Comparison of ENCODE assay signal across 9 cellular contexts in genomic region chr19:11377237-11377636, GRCh38. TPM values are rescaled to one million over a fixed set of nuclear protein-coding genes. Genes with fewer than 3 reads are reported as not detected.
DNase-seq lines count a peak whose midpoint lies in the region; ATAC-seq, FAIRE-seq and TF ChIP-seq lines count a peak whose summit lies in the region.
"Had no signal": no experiment of that assay in that cellular context is flagged by ENCODE, and none has a peak within 500 bp of the region (broad histone marks: within the 10 kb centered on the region; RNA-seq: fewer than 3 reads in every experiment).

No MANE protein-coding gene starts in this region.

- no peak for ATAC-seq in HG02973 (IDR thresholded peaks at IDR 0.05; ENCODE audit: unreplicated experiment)
- no peak for ATAC-seq in HG02938 (IDR thresholded peaks at IDR 0.05; ENCODE audit: unreplicated experiment)
- ATAC-seq: body of pancreas had no signal

- no peak overlapping the region for H3K4me2 ChIP-seq in endothelial cell of umbilical vein (ENCODE audit: insufficient read depth, low read length)
- H3K4me2 ChIP-seq in skeletal muscle satellite cell (ENCODE audit: low read length) = peak overlapping the region; percentile 30

- CTCF ChIA-PET in endothelial cell of umbilical vein (lab: Charles Lee) = interaction anchor here (0.7 to 2.4 kb wide), 12 partner anchors 9 to 105 kb away, joined by 3 to 22 read pairs (median 4); partner anchors contain the start of genes CCDC159, ODAD3, PRKCSH and TMEM205

- peak overlapping the region; percentile 88 for H3K27ac Mint-ChIP-seq in activated T-cell treated with anti-CD3 and anti-CD28 coated beads, Interleukin-2, amount 50 U/mL, for 24 hours

- H2AFZ ChIP-seq in endothelial cell of umbilical vein (ENCODE audit: low read depth, low read length) = no peak overlapping the region

- in situ Hi-C loops in SK-MEL-5 (cut with HindIII; ENCODE audit: low pct_unique_long_range_greater_than_20kb, low sequenced_read_pairs) = no loop called here

- no peak overlapping the region for H3K4me3 Mint-ChIP-seq in activated T-cell treated with anti-CD3 and anti-CD28 coated beads, Interleukin-2, amount 50 U/mL, for 24 hours

- no peak for DNase-seq in activated T-cell treated with anti-CD3 and anti-CD28 coated beads, Interleukin-2, amount 50 U/mL, for 24 hours
- DNase-seq in activated T-cell treated with anti-CD3 and anti-CD28 coated beads, Interleukin-2, amount 50 U/mL, for 1 hour = no peak
- DNase-seq in SK-MEL-5 (ENCODE audit: low read depth, low spot score) (peak; percentile 75), endothelial cell of umbilical vein (ENCODE audit: low read depth, low spot score) (peak; percentile 50), NCI-H748 treated with DMSO at 0.1 percent for 48 hours (lab: John Stamatoyannopoulos, UW) (no peak)

- H3K9me1 ChIP-seq in endothelial cell of umbilical vein (replicated peaks; ENCODE audit: control insufficient read depth, extremely low read depth, insufficient read depth, low read length) = no peaks in the 10 kb centered on the region

- dilution Hi-C loops in endothelial cell of umbilical vein (cut with MboI; ENCODE audit: extremely low pct_ligation_motif_present, low sequenced_read_pairs) = no loop called here

- no peak overlapping the region for H3K4me3 ChIP-seq in endothelial cell of umbilical vein (replicated peaks in 1 of 3; ENCODE audit: insufficient read depth in 1 of 3, low read depth in 1 of 3, low read length in 3 of 3)
- no peak overlapping the region for H3K4me3 ChIP-seq in skeletal muscle satellite cell (ENCODE audit: low read length)
- H3K4me3 ChIP-seq: body of pancreas had no signal

- intact Hi-C loops in endothelial cell of umbilical vein (cut with micrococcal nuclease) = no loop called here

- H3K9ac ChIP-seq in endothelial cell of umbilical vein (replicated peaks; ENCODE audit: extremely low read depth, insufficient read depth, low read length) (no peak overlapping the region), skeletal muscle satellite cell (ENCODE audit: low read depth, low read length) (peak overlapping the region; percentile 1)

- peaks cover 5% of the 10 kb centered on the region for H3K27me3 Mint-ChIP-seq in activated T-cell treated with anti-CD3 and anti-CD28 coated beads, Interleukin-2, amount 50 U/mL, for 24 hours

- no peak for TF ChIP-seq POLR2A in endothelial cell of umbilical vein (IDR thresholded peaks at IDR 0.05; ENCODE audit: low read depth, low read length)

- H4K20me1 ChIP-seq in endothelial cell of umbilical vein (replicated peaks; ENCODE audit: control insufficient read depth, extremely low read depth, insufficient read depth, low read length) = no peaks in the 10 kb centered on the region

- POLR2A ChIA-PET in endothelial cell of umbilical vein (lab: Charles Lee) = interaction anchor here (0.7 kb wide), 1 partner anchor 83 kb away, joined by 3 read pairs; no protein-coding TSS in a partner anchor

- no peaks in the 10 kb centered on the region for H3K36me3 ChIP-seq in endothelial cell of umbilical vein (ENCODE audit: control insufficient read depth in 2 of 2, extremely low read depth in 1 of 2, insufficient read depth in 2 of 2, low read length in 2 of 2)
- no peaks in the 10 kb centered on the region for H3K36me3 ChIP-seq in skeletal muscle satellite cell (ENCODE audit: insufficient read depth, low read length)

- peaks cover 6% of the 10 kb centered on the region for H3K79me2 ChIP-seq in endothelial cell of umbilical vein (ENCODE audit: control insufficient read depth, insufficient read depth, low read length)

- TF ChIP-seq CTCF in endothelial cell of umbilical vein (IDR thresholded peaks at IDR 0.05; ENCODE audit: extremely low read depth in 1 of 2, insufficient read depth in 1 of 2, low read depth in 1 of 2, low read length in 2 of 2) = no peak

- no peaks in the 10 kb centered on the region for H3K27me3 ChIP-seq in endothelial cell of umbilical vein (ENCODE audit: control insufficient read depth in 2 of 2, insufficient read depth in 2 of 2, low read length in 2 of 2)
- no peaks in the 10 kb centered on the region for H3K27me3 ChIP-seq in skeletal muscle satellite cell (ENCODE audit: control insufficient read depth, insufficient read depth, low read length)
- H3K27me3 ChIP-seq: body of pancreas had no signal

- peaks cover 45% of the 10 kb centered on the region for H3K4me1 Mint-ChIP-seq in activated T-cell treated with anti-CD3 and anti-CD28 coated beads, Interleukin-2, amount 50 U/mL, for 24 hours (ENCODE audit: low read depth)

- H3K9me3 Mint-ChIP-seq in activated T-cell treated with anti-CD3 and anti-CD28 coated beads, Interleukin-2, amount 50 U/mL, for 24 hours = no peaks in the 10 kb centered on the region

- no TSS peak for BruUV-seq in endothelial cell of umbilical vein (replicated peaks; lab: Mats Ljungman, UMichigan)

- no peak overlapping the region for H3K27ac ChIP-seq in endothelial cell of umbilical vein (ENCODE audit: insufficient read depth, low read depth, low read length)

- FAIRE-seq in endothelial cell of umbilical vein (lab: Jason Lieb, UNC) = peak; percentile 70

- H3K36me3 Mint-ChIP-seq in activated T-cell treated with anti-CD3 and anti-CD28 coated beads, Interleukin-2, amount 50 U/mL, for 24 hours (ENCODE audit: low read depth) = peaks cover 24% of the 10 kb centered on the region

- H3K4me1 ChIP-seq in endothelial cell of umbilical vein (ENCODE audit: control insufficient read depth, extremely low read depth, insufficient read depth, low read length) (peaks cover 44% of the 10 kb centered on the region), skeletal muscle satellite cell (ENCODE audit: control insufficient read depth, insufficient read depth, low read length) (peaks cover 55% of the 10 kb centered on the region)

- H3K9me3 ChIP-seq in endothelial cell of umbilical vein (replicated peaks; ENCODE audit: control insufficient read depth, insufficient read depth, low read length) (no peaks in the 10 kb centered on the region), skeletal muscle satellite cell (replicated peaks; ENCODE audit: low read length) (no peaks in the 10 kb centered on the region)
- H3K9me3 ChIP-seq: body of pancreas had no signal

RNA-seq across cellular contexts. Expression of gene SWSAP1, which starts 2.8 kb away (rescaled TPM):
- total RNA-seq in SK-MEL-5 (2014; rRNA removed; shearing (Covaris generic)) = 1.0 and 2.4 TPM in 2 replicates
- polyA plus RNA-seq in SK-MEL-5 (2015; cell fraction: cytosol; rRNA removed) = 2.4 and 3.5 TPM in 2 replicates
- 2.2 and 2.4 TPM in 2 replicates for polyA plus RNA-seq in SK-MEL-5 (2015; cell fraction: nucleus; rRNA removed)
- total RNA-seq in endothelial cell of umbilical vein = 2.7 and 3.7 TPM in 2 replicates
- polyA plus RNA-seq in endothelial cell of umbilical vein = 4.4 and 4.8 TPM in 2 replicates
- polyA plus RNA-seq in endothelial cell of umbilical vein (2011; cell fraction: cytosol; rRNA removed) = 2.2 and 3.3 TPM in 2 replicates
- polyA plus RNA-seq in endothelial cell of umbilical vein (2011; cell fraction: nucleus; rRNA removed) = 1.5 and 1.7 TPM in 2 replicates
- 2.3 and 2.8 TPM in 2 replicates for polyA plus RNA-seq in endothelial cell of umbilical vein (2012)
- polyA minus RNA-seq in endothelial cell of umbilical vein = 0.49 and 1.6 TPM in 2 replicates
- 0.92 TPM for polyA minus RNA-seq in endothelial cell of umbilical vein (2011; cell fraction: cytosol; rRNA and poly(A)+ RNA removed)
- polyA minus RNA-seq in endothelial cell of umbilical vein (2011; cell fraction: nucleus; rRNA and poly(A)+ RNA removed) = 0.72 and 1.5 TPM in 2 replicates
- total RNA-seq in skeletal muscle satellite cell (2012; rRNA removed) = 0.87 and 1.3 TPM in 2 replicates

RNA-seq across cellular contexts. Expression of gene EPOR, which starts 6.9 kb away (rescaled TPM):
- total RNA-seq in SK-MEL-5 (2014; rRNA removed; shearing (Covaris generic)) = 8.0 and 9.2 TPM in 2 replicates
- polyA plus RNA-seq in SK-MEL-5 (2015; cell fraction: cytosol; rRNA removed) = 16.3 and 18.6 TPM in 2 replicates
- 18.9 and 20.7 TPM in 2 replicates for polyA plus RNA-seq in SK-MEL-5 (2015; cell fraction: nucleus; rRNA removed)
- 11.4 and 12.6 TPM in 2 replicates for total RNA-seq in endothelial cell of umbilical vein
- 17.3 and 23.5 TPM in 2 replicates for polyA plus RNA-seq in endothelial cell of umbilical vein
- polyA plus RNA-seq in endothelial cell of umbilical vein (2011; cell fraction: cytosol; rRNA removed) = 9.6 and 12.8 TPM in 2 replicates
- 12.7 and 14.8 TPM in 2 replicates for polyA plus RNA-seq in endothelial cell of umbilical vein (2011; cell fraction: nucleus; rRNA removed)
- polyA plus RNA-seq in endothelial cell of umbilical vein (2012) = 7.1 and 7.4 TPM in 2 replicates
- 8.6 and 9.9 TPM in 2 replicates for polyA minus RNA-seq in endothelial cell of umbilical vein
- polyA minus RNA-seq in endothelial cell of umbilical vein (2011; cell fraction: cytosol; rRNA and poly(A)+ RNA removed) = 10.3 TPM
- polyA minus RNA-seq in endothelial cell of umbilical vein (2011; cell fraction: nucleus; rRNA and poly(A)+ RNA removed) = 2.7 and 4.0 TPM in 2 replicates
- total RNA-seq in skeletal muscle satellite cell (2012; rRNA removed) = 7.1 and 7.6 TPM in 2 replicates

RNA-seq across cellular contexts. Expression of gene PLPPR2, which starts 22.0 kb away (rescaled TPM):
- total RNA-seq in SK-MEL-5 (2014; rRNA removed; shearing (Covaris generic)) = 4.9 and 7.6 TPM in 2 replicates
- polyA plus RNA-seq in SK-MEL-5 (2015; cell fraction: cytosol; rRNA removed) = 28.7 and 33.8 TPM in 2 replicates
- 18.2 and 25.5 TPM in 2 replicates for polyA plus RNA-seq in SK-MEL-5 (2015; cell fraction: nucleus; rRNA removed)
- total RNA-seq in endothelial cell of umbilical vein = 22.8 and 23.7 TPM in 2 replicates
- polyA plus RNA-seq in endothelial cell of umbilical vein = 28.7 and 34.5 TPM in 2 replicates
- polyA plus RNA-seq in endothelial cell of umbilical vein (2011; cell fraction: cytosol; rRNA removed) = 14.0 and 19.1 TPM in 2 replicates
- polyA plus RNA-seq in endothelial cell of umbilical vein (2011; cell fraction: nucleus; rRNA removed) = 36.5 and 47.7 TPM in 2 replicates
- 24.8 and 32.4 TPM in 2 replicates for polyA plus RNA-seq in endothelial cell of umbilical vein (2012)
- polyA minus RNA-seq in endothelial cell of umbilical vein = 10.7 and 14.5 TPM in 2 replicates
- polyA minus RNA-seq in endothelial cell of umbilical vein (2011; cell fraction: cytosol; rRNA and poly(A)+ RNA removed) = 6.2 TPM
- polyA minus RNA-seq in endothelial cell of umbilical vein (2011; cell fraction: nucleus; rRNA and poly(A)+ RNA removed) = 5.4 and 14.8 TPM in 2 replicates
- total RNA-seq in skeletal muscle satellite cell (2012; rRNA removed) = 6.1 and 14.9 TPM in 2 replicates

RNA-seq across cellular contexts. Expression of gene CCDC159, which starts 30.9 kb away (rescaled TPM):
- 1.5 and 1.7 TPM in 2 replicates for total RNA-seq in SK-MEL-5 (2014; rRNA removed; shearing (Covaris generic))
- polyA plus RNA-seq in SK-MEL-5 (2015; cell fraction: cytosol; rRNA removed) = 1.8 and 4.2 TPM in 2 replicates
- 35.3 and 39.1 TPM in 2 replicates for polyA plus RNA-seq in SK-MEL-5 (2015; cell fraction: nucleus; rRNA removed)
- total RNA-seq in endothelial cell of umbilical vein = 30.3 and 31.6 TPM in 2 replicates
- 28.2 and 30.0 TPM in 2 replicates for polyA plus RNA-seq in endothelial cell of umbilical vein
- 20.0 and 24.7 TPM in 2 replicates for polyA plus RNA-seq in endothelial cell of umbilical vein (2011; cell fraction: cytosol; rRNA removed)
- 181 and 184 TPM in 2 replicates for polyA plus RNA-seq in endothelial cell of umbilical vein (2011; cell fraction: nucleus; rRNA removed)
- polyA plus RNA-seq in endothelial cell of umbilical vein (2012) = 24.1 and 35.7 TPM in 2 replicates
- polyA minus RNA-seq in endothelial cell of umbilical vein = 12.7 and 27.0 TPM in 2 replicates
- polyA minus RNA-seq in endothelial cell of umbilical vein (2011; cell fraction: cytosol; rRNA and poly(A)+ RNA removed) = 2.5 TPM
- polyA minus RNA-seq in endothelial cell of umbilical vein (2011; cell fraction: nucleus; rRNA and poly(A)+ RNA removed) = 21.9 and 31.9 TPM in 2 replicates
- total RNA-seq in skeletal muscle satellite cell (2012; rRNA removed) = 2.4 and 4.3 TPM in 2 replicates

RNA-seq across cellular contexts. Expression of gene TMEM205, which starts 31.2 kb away (rescaled TPM):
- 79.4 and 87.3 TPM in 2 replicates for total RNA-seq in SK-MEL-5 (2014; rRNA removed; shearing (Covaris generic))
- polyA plus RNA-seq in SK-MEL-5 (2015; cell fraction: cytosol; rRNA removed) = 111 and 204 TPM in 2 replicates
- polyA plus RNA-seq in SK-MEL-5 (2015; cell fraction: nucleus; rRNA removed) = 96.8 and 101 TPM in 2 replicates
- 57.3 and 58.9 TPM in 2 replicates for total RNA-seq in endothelial cell of umbilical vein
- 345 and 364 TPM in 2 replicates for polyA plus RNA-seq in endothelial cell of umbilical vein
- 252 and 288 TPM in 2 replicates for polyA plus RNA-seq in endothelial cell of umbilical vein (2011; cell fraction: cytosol; rRNA removed)
- polyA plus RNA-seq in endothelial cell of umbilical vein (2011; cell fraction: nucleus; rRNA removed) = 148 and 156 TPM in 2 replicates
- 85.8 and 87.3 TPM in 2 replicates for polyA plus RNA-seq in endothelial cell of umbilical vein (2012)
- 99.9 and 106 TPM in 2 replicates for polyA minus RNA-seq in endothelial cell of umbilical vein
- 20.3 TPM for polyA minus RNA-seq in endothelial cell of umbilical vein (2011; cell fraction: cytosol; rRNA and poly(A)+ RNA removed)
- 14.5 and 17.6 TPM in 2 replicates for polyA minus RNA-seq in endothelial cell of umbilical vein (2011; cell fraction: nucleus; rRNA and poly(A)+ RNA removed)
- total RNA-seq in skeletal muscle satellite cell (2012; rRNA removed) = 74.3 and 78.3 TPM in 2 replicates

Comparison
In these comparisons a context has a peak if more than half of its experiments do, and no peak if none do; other contexts are left out.
1. DNase-seq: peak in SK-MEL-5 (single experiment) and endothelial cell of umbilical vein (single experiment); none in activated T-cell treated with anti-CD3 and anti-CD28 coated beads, Interleukin-2, amount 50 U/mL, for 24 hours (single experiment), activated T-cell treated with anti-CD3 and anti-CD28 coated beads, Interleukin-2, amount 50 U/mL, for 1 hour (single experiment) and NCI-H748 treated with DMSO at 0.1 percent for 48 hours (single experiment).